Comparison of ENCODE assay signal across 7 cellular contexts in genomic region chrX:115650916-115651315, GRCh38.
DNase-seq lines count a peak whose midpoint lies in the region; ATAC-seq and TF ChIP-seq lines count a peak whose summit lies in the region.

No MANE protein-coding gene starts in this region.

- H3K4me3 ChIP-seq in GM23338 (peak overlapping the region; percentile 4; the same call in 1 of the 2 replicates), WERI-Rb-1 (ENCODE audit: low read depth, low read length) (no peak overlapping the region), left ventricle myocardium inferior (no peak overlapping the region)

- peaks cover 1% of the 10 kb centered on the region for H3K27me3 Mint-ChIP-seq in GM23338 (ENCODE audit: insufficient read depth, low read depth, poor library complexity)
- no peaks in the 10 kb centered on the region for H3K27me3 Mint-ChIP-seq in activated T-helper 17 cell treated with anti-CD3 and anti-CD28 coated beads, Interleukin-2, amount 50 U/mL, for 72 hours

- no peak overlapping the region for H2AFZ ChIP-seq in GM23338

- no peaks in the 10 kb centered on the region for H3K9me3 Mint-ChIP-seq in GM23338
- H3K9me3 Mint-ChIP-seq in activated T-helper 17 cell treated with anti-CD3 and anti-CD28 coated beads, Interleukin-2, amount 50 U/mL, for 72 hours = no peaks in the 10 kb centered on the region

- DNase-seq in ELF-1 (ENCODE audit: low read depth, low spot score) (peak; percentile 73), GM23338 (ENCODE audit: low spot score) (peak; percentile 57), NCI-H1436 (lab: John Stamatoyannopoulos, UW) (peak; percentile 65), WERI-Rb-1 (peak; percentile 61), left ventricle myocardium inferior (no peak)
- DNase-seq in stimulated activated naive CD8-positive, alpha-beta T cell treated with anti-CD3 and anti-CD28 coated beads, Interleukin-15, Interleukin-2, amounts not matched to agents 100 U/mL and 50 U/mL, for 24 hours = peak; percentile 5

- peaks cover 28% of the 10 kb centered on the region; the same call in 2 of the 3 replicates for H3K36me3 Mint-ChIP-seq in GM23338 (ENCODE audit: low read depth)
- no peaks in the 10 kb centered on the region for H3K36me3 Mint-ChIP-seq in activated T-helper 17 cell treated with anti-CD3 and anti-CD28 coated beads, Interleukin-2, amount 50 U/mL, for 72 hours (ENCODE audit: low read depth)

- no peaks in the 10 kb centered on the region for H3F3A ChIP-seq in GM23338 (replicated peaks; ENCODE audit: low read depth)

- no peaks in the 10 kb centered on the region for H3K9me2 ChIP-seq in GM23338 (ENCODE audit: insufficient read depth)

- peak overlapping the region; percentile 34 for H3K4me2 ChIP-seq in GM23338

- H3K27me3 ChIP-seq in GM23338 (ENCODE audit: insufficient read depth) (no peaks in the 10 kb centered on the region), WERI-Rb-1 (ENCODE audit: insufficient read depth, low read depth, severe bottlenecking) (peaks cover 16% of the 10 kb centered on the region), left ventricle myocardium inferior (ENCODE audit: low read depth) (no peaks in the 10 kb centered on the region)

- H3K79me2 ChIP-seq in GM23338 (replicated peaks; ENCODE audit: insufficient read depth) = no peaks in the 10 kb centered on the region

- H3K4me3 Mint-ChIP-seq in GM23338 = peak overlapping the region; percentile 54
- no peak overlapping the region for H3K4me3 Mint-ChIP-seq in activated T-helper 17 cell treated with anti-CD3 and anti-CD28 coated beads, Interleukin-2, amount 50 U/mL, for 72 hours

- ATAC-seq in GM23338 = peak; percentile 88
- ATAC-seq in stimulated activated naive CD8-positive, alpha-beta T cell treated with anti-CD3 and anti-CD28 coated beads, Interleukin-15, Interleukin-2, amounts not matched to agents 100 U/mL and 50 U/mL, for 24 hours = no peak
- no peak for ATAC-seq in activated T-helper 17 cell treated with anti-CD3 and anti-CD28 coated beads, Interleukin-2, amount 50 U/mL, for 72 hours (replicated peaks)

- peaks cover 21% of the 10 kb centered on the region for H3K4me1 Mint-ChIP-seq in GM23338
- no peaks in the 10 kb centered on the region for H3K4me1 Mint-ChIP-seq in activated T-helper 17 cell treated with anti-CD3 and anti-CD28 coated beads, Interleukin-2, amount 50 U/mL, for 72 hours

- peaks cover 13% of the 10 kb centered on the region for H3K4me1 ChIP-seq in GM23338 (ENCODE audit: insufficient read depth)
- H3K4me1 ChIP-seq in left ventricle myocardium inferior = peaks cover 21% of the 10 kb centered on the region

- peak; percentile 70 to 75 for TF ChIP-seq CTCF in GM23338 (conservative IDR thresholded peaks at IDR 0.05; ENCODE audit: low read depth in 2 of 2)
- peak; percentile 81 for TF ChIP-seq CTCF in WERI-Rb-1 (IDR thresholded peaks at IDR 0.05; ENCODE audit: low read depth, low read length)
- peak; percentile 59 for TF ChIP-seq CTCF in left ventricle myocardium inferior (IDR thresholded peaks at IDR 0.05; ENCODE audit: borderline replicate concordance)

- H3K36me3 ChIP-seq in GM23338 (ENCODE audit: insufficient read depth) (no peaks in the 10 kb centered on the region), WERI-Rb-1 (no peaks in the 10 kb centered on the region; the same call in 1 of the 2 replicates), left ventricle myocardium inferior (peaks cover 36% of the 10 kb centered on the region)

- H3K27ac Mint-ChIP-seq in GM23338 = peak overlapping the region; percentile 97
- no peak overlapping the region for H3K27ac Mint-ChIP-seq in activated T-helper 17 cell treated with anti-CD3 and anti-CD28 coated beads, Interleukin-2, amount 50 U/mL, for 72 hours

- intact Hi-C loops in left ventricle myocardium inferior (cut with micrococcal nuclease) = no loop called here

- H3K27ac ChIP-seq in GM23338 (ENCODE audit: low read depth) = peak overlapping the region; percentile 89
- H3K27ac ChIP-seq in WERI-Rb-1 = no peak overlapping the region
- peak overlapping the region; percentile 23 for H3K27ac ChIP-seq in left ventricle myocardium inferior (replicated peaks)

- no peaks in the 10 kb centered on the region for H4K20me1 ChIP-seq in GM23338 (replicated peaks; ENCODE audit: insufficient read depth)

- H3K9me3 ChIP-seq in WERI-Rb-1 (ENCODE audit: severe bottlenecking) (no peaks in the 10 kb centered on the region), left ventricle myocardium inferior (replicated peaks) (no peaks in the 10 kb centered on the region)

TF ChIP-seq in GM23338, 12 proteins besides CTCF, POLR2A, EP300 and RAD21 (continues in another document):
- no peak for TF ChIP-seq CREB1 (CRISPR knock-in tag; IDR thresholded peaks at IDR 0.05; ENCODE audit: low read depth)
- no peak for TF ChIP-seq NANOG (IDR thresholded peaks at IDR 0.05; ENCODE audit: borderline replicate concordance)
- no peak for TF ChIP-seq EZH2phosphoT487 (IDR thresholded peaks at IDR 0.05; ENCODE audit: unreplicated experiment)
- TF ChIP-seq ZNF114 (CRISPR knock-in tag; IDR thresholded peaks at IDR 0.05) = no peak
- TF ChIP-seq, protein P1, sequence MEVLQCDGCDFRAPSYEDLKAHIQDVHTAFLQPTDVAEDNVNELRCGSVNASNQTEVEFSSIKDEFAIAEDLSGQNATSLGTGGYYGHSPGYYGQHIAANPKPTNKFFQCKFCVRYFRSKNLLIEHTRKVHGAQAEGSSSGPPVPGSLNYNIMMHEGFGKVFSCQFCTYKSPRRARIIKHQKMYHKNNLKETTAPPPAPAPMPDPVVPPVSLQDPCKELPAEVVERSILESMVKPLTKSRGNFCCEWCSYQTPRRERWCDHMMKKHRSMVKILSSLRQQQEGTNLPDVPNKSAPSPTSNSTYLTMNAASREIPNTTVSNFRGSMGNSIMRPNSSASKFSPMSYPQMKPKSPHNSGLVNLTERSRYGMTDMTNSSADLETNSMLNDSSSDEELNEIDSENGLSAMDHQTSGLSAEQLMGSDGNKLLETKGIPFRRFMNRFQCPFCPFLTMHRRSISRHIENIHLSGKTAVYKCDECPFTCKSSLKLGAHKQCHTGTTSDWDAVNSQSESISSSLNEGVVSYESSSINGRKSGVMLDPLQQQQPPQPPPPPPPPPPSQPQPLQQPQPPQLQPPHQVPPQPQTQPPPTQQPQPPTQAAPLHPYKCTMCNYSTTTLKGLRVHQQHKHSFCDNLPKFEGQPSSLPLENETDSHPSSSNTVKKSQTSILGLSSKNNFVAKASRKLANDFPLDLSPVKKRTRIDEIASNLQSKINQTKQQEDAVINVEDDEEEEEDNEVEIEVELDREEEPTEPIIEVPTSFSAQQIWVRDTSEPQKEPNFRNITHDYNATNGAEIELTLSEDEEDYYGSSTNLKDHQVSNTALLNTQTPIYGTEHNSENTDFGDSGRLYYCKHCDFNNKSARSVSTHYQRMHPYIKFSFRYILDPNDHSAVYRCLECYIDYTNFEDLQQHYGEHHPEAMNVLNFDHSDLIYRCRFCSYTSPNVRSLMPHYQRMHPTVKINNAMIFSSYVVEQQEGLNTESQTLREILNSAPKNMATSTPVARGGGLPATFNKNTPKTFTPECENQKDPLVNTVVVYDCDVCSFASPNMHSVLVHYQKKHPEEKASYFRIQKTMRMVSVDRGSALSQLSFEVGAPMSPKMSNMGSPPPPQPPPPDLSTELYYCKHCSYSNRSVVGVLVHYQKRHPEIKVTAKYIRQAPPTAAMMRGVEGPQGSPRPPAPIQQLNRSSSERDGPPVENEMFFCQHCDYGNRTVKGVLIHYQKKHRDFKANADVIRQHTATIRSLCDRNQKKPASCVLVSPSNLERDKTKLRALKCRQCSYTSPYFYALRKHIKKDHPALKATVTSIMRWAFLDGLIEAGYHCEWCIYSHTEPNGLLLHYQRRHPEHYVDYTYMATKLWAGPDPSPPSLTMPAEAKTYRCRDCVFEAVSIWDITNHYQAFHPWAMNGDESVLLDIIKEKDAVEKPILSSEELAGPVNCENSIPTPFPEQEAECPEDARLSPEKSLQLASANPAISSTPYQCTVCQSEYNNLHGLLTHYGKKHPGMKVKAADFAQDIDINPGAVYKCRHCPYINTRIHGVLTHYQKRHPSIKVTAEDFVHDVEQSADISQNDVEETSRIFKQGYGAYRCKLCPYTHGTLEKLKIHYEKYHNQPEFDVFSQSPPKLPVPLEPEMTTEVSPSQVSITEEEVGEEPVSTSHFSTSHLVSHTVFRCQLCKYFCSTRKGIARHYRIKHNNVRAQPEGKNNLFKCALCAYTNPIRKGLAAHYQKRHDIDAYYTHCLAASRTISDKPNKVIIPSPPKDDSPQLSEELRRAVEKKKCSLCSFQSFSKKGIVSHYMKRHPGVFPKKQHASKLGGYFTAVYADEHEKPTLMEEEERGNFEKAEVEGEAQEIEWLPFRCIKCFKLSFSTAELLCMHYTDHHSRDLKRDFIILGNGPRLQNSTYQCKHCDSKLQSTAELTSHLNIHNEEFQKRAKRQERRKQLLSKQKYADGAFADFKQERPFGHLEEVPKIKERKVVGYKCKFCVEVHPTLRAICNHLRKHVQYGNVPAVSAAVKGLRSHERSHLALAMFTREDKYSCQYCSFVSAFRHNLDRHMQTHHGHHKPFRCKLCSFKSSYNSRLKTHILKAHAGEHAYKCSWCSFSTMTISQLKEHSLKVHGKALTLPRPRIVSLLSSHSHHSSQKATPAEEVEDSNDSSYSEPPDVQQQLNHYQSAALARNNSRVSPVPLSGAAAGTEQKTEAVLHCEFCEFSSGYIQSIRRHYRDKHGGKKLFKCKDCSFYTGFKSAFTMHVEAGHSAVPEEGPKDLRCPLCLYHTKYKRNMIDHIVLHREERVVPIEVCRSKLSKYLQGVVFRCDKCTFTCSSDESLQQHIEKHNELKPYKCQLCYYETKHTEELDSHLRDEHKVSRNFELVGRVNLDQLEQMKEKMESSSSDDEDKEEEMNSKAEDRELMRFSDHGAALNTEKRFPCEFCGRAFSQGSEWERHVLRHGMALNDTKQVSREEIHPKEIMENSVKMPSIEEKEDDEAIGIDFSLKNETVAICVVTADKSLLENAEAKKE (CRISPR knock-in tag; IDR thresholded peaks at IDR 0.05) = no peak
- no peak for TF ChIP-seq STAT1 (IDR thresholded peaks at IDR 0.05; ENCODE audit: unreplicated experiment)
